17 cellular contexts compared by ENCODE assay signal in the genomic region with DNA sequence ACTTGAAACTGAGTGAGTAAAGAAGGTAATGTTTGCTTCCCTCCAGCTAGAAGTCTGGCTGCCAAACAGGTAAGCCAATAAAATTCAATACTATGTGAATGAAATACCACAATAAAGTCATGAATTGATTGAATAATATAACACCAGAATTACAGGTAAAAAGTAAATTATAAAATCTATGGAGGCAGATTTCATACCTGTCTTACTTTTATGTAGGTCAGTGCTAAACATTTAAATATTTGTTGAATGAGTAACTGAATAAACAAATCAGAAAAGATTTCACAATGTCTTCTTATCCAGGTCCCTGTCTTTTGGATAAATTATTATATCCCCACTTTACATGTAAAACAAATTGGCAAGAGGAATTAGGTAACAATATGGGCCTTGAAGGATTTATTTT.
A peak's percentile ranks its signal among the peaks of the same experiment; 100 is the strongest.
DNase-seq lines count a peak whose midpoint lies in the region; ATAC-seq, FAIRE-seq and TF ChIP-seq lines count a peak whose summit lies in the region.
"Had no signal": no experiment of that assay in that cellular context is flagged by ENCODE, and none has a peak within 500 bp of the region (broad histone marks: within the 10 kb centered on the region; RNA-seq: fewer than 3 reads in every experiment).

No MANE protein-coding gene starts in this region.

- FAIRE-seq in pancreas (lab: Jason Lieb, UNC) = no peak
- FAIRE-seq: H54 had no signal

- peaks cover 20% of the 10 kb centered on the region for H3K36me3 Mint-ChIP-seq in MCF 10A (ENCODE audit: insufficient read depth, unreplicated experiment)

- TF ChIP-seq POLR2A in breast epithelium (IDR thresholded peaks at IDR 0.05) = no peak

- peaks cover 0 to 7% of the 10 kb centered on the region in 2 donors for H3K4me1 ChIP-seq in breast epithelium
- peaks cover 7 to 20% (median 17%) of the 10 kb centered on the region in 3 donors for H3K4me1 ChIP-seq in pancreas

- peak; percentile 23 for DNase-seq in MCF 10A (ENCODE audit: unreplicated experiment)
- no peak for DNase-seq in breast epithelium (ENCODE audit: low spot score in 2 of 2)
- peak; percentile 14 for DNase-seq in kidney glomerular epithelial cell (lab: John Stamatoyannopoulos, UW)
- DNase-seq in pancreas = no peak
- no peak for DNase-seq in COLO668 (lab: John Stamatoyannopoulos, UW; ENCODE audit: unreplicated experiment)
- DNase-seq: 8988T; CD4-positive, alpha-beta memory T cell; IMR-90; Karpas-422; NCI-H1105 treated with DMSO at 0.1 percent for 48 hours; NCI-H187 treated with DMSO at 0.1 percent for 48 hours; SK-N-SH had no signal

- no peak for TF ChIP-seq CTCF in MCF 10A (IDR thresholded peaks at IDR 0.05; ENCODE audit: unreplicated experiment)
- TF ChIP-seq CTCF in breast epithelium (IDR thresholded peaks at IDR 0.05) = no peak
- no peak for TF ChIP-seq CTCF in VCaP (conservative IDR thresholded peaks at IDR 0.05)
- TF ChIP-seq CTCF in pancreas (IDR thresholded peaks at IDR 0.05) = no peak

- peaks cover 19% of the 10 kb centered on the region for H3K4me1 Mint-ChIP-seq in MCF 10A (ENCODE audit: insufficient read depth, unreplicated experiment)

- H3K27ac ChIP-seq in breast epithelium = no peak overlapping the region
- peak overlapping the region; percentile 56 for H3K27ac ChIP-seq in VCaP
- H3K27ac ChIP-seq in pancreas = no peak overlapping the region

- H3K4me3 ChIP-seq in breast epithelium = no peak overlapping the region
- no peak overlapping the region for H3K4me3 ChIP-seq in pancreas

- no TSS peak for BruUV-seq in MCF 10A (replicated peaks; lab: Mats Ljungman, UMichigan)

- intact Hi-C loops in MCF 10A (cut with micrococcal nuclease) (no loop called here), breast epithelium (cut with DNase I; ENCODE audit: low total_unique reads) (no loop called here), pancreas (cut with DNase I) (no loop called here)

- no peak overlapping the region for H3K4me3 Mint-ChIP-seq in MCF 10A (ENCODE audit: unreplicated experiment)
- H3K4me3 Mint-ChIP-seq: CD4-positive, alpha-beta memory T cell had no signal

- H3K9me3 Mint-ChIP-seq in MCF 10A (ENCODE audit: unreplicated experiment) = no peaks in the 10 kb centered on the region
- H3K9me3 Mint-ChIP-seq: CD4-positive, alpha-beta memory T cell had no signal

- ATAC-seq in pancreas = peak; percentile 56 to 75 (median 60)
- ATAC-seq in HG03139 (IDR thresholded peaks at IDR 0.05; ENCODE audit: unreplicated experiment) = no peak
- ATAC-seq in GM21576 (IDR thresholded peaks at IDR 0.05; ENCODE audit: unreplicated experiment) = no peak
- ATAC-seq: Right ventricle myocardium inferior had no signal

- H3K27me3 Mint-ChIP-seq in MCF 10A (ENCODE audit: insufficient read depth, unreplicated experiment) = no peaks in the 10 kb centered on the region
- H3K27me3 Mint-ChIP-seq: CD4-positive, alpha-beta memory T cell had no signal

- no peaks in the 10 kb centered on the region for H3K36me3 ChIP-seq in breast epithelium
- H3K36me3 ChIP-seq in pancreas = no peaks in the 10 kb centered on the region

- no peak overlapping the region for H3K27ac Mint-ChIP-seq in MCF 10A (ENCODE audit: low read depth, unreplicated experiment)

- H3K27me3 ChIP-seq in breast epithelium (no peaks in the 10 kb centered on the region), pancreas (no peaks in the 10 kb centered on the region)

- no peaks in the 10 kb centered on the region for H3K9me3 ChIP-seq in breast epithelium
- H3K9me3 ChIP-seq in pancreas = no peaks in the 10 kb centered on the region
- H3K9me3 ChIP-seq: SK-N-SH had no signal

- CTCF ChIA-PET in MCF 10A (lab: Yijun Ruan, JAX) = no interaction called here

- POLR2A ChIA-PET in MCF 10A (lab: Yijun Ruan, JAX) = interaction anchor here (1.0 kb wide), 1 partner anchor 63 kb away, joined by 4 read pairs; the partner anchor contains the start of gene MICU2

Comparison
In these comparisons a context has a peak if more than half of its experiments do, and no peak if none do; other contexts are left out.
1. DNase-seq: peak in MCF 10A (single experiment) and kidney glomerular epithelial cell (single experiment); none in breast epithelium (0 of 2), pancreas (0 of 6) and COLO668 (single experiment).
2. ATAC-seq: peak in pancreas (4 of 4); none in HG03139 (single experiment) and GM21576 (single experiment).